Comparison of ENCODE assay signal across 10 cellular contexts in genomic region chr20:16158090-16158975, GRCh38.
DNase-seq lines count a peak whose midpoint lies in the region; ATAC-seq and TF ChIP-seq lines count a peak whose summit lies in the region.
"Had no signal": no experiment of that assay in that cellular context is flagged by ENCODE, and none has a peak within 500 bp of the region (broad histone marks: within the 10 kb centered on the region; RNA-seq: fewer than 3 reads in every experiment).

No MANE protein-coding gene starts in this region.

- H4K91ac ChIP-seq in neuronal stem cell (ENCODE audit: low read depth, low read length, poor library complexity), result no peak overlapping the region

- TF ChIP-seq CTCF in WERI-Rb-1 (IDR thresholded peaks at IDR 0.05; ENCODE audit: low read depth, low read length), result no peak

- H3K14ac ChIP-seq in neuronal stem cell (ENCODE audit: low read length), result no peak overlapping the region

- H3K18ac ChIP-seq in neuronal stem cell (ENCODE audit: low read length), result peak overlapping the region; percentile 12

- H3K4me3 ChIP-seq in neuronal stem cell (ENCODE audit: low read length in 2 of 2) (no peak overlapping the region), WERI-Rb-1 (ENCODE audit: low read depth, low read length) (no peak overlapping the region)
- H3K4me3 ChIP-seq: heart right ventricle had no signal

- no peak overlapping the region for H3K9ac ChIP-seq in neuronal stem cell (ENCODE audit: low read depth, low read length, poor library complexity)
- H3K9ac ChIP-seq: KMS-11 had no signal

- H2BK120ac ChIP-seq in neuronal stem cell (ENCODE audit: low read depth, low read length), result no peak overlapping the region

- peaks cover 0 to 4% of the 10 kb centered on the region in 2 donors for H3K4me1 ChIP-seq in neuronal stem cell (ENCODE audit: control insufficient read depth in 2 of 2, insufficient read depth in 1 of 2, low read depth in 1 of 2, low read length in 2 of 2)
- H3K4me1 ChIP-seq: heart right ventricle had no signal

- no peak overlapping the region for H2BK12ac ChIP-seq in neuronal stem cell (ENCODE audit: low read length)

- peak overlapping the region; percentile 21 for H2AFZ ChIP-seq in neuronal stem cell (ENCODE audit: low read length)

- H3K9me3 ChIP-seq in neuronal stem cell (replicated peaks in 1 of 2; ENCODE audit: control insufficient read depth in 2 of 2, insufficient read depth in 1 of 2, low read depth in 1 of 2, low read length in 2 of 2) (peaks cover 0 to 4% of the 10 kb centered on the region in 2 donors), WERI-Rb-1 (ENCODE audit: severe bottlenecking) (peaks cover 2% of the 10 kb centered on the region)

- H2BK5ac ChIP-seq in neuronal stem cell (ENCODE audit: low read length), result no peak overlapping the region

- H3K27ac ChIP-seq in neuronal stem cell (replicated peaks; ENCODE audit: low read length) (no peak overlapping the region), WERI-Rb-1 (no peak overlapping the region)
- H3K27ac ChIP-seq: heart right ventricle, KMS-11 had no signal

- H2BK15ac ChIP-seq in neuronal stem cell (ENCODE audit: low read length), result no peak overlapping the region

- no peaks in the 10 kb centered on the region for H3K36me3 ChIP-seq in neuronal stem cell (replicated peaks in 1 of 2; ENCODE audit: control insufficient read depth in 2 of 2, insufficient read depth in 2 of 2, low read length in 2 of 2)
- no peaks in the 10 kb centered on the region for H3K36me3 ChIP-seq in WERI-Rb-1
- H3K36me3 ChIP-seq: heart right ventricle had no signal

- H4K8ac ChIP-seq in neuronal stem cell (ENCODE audit: low read depth, low read length), result no peak overlapping the region

- no peak overlapping the region for H2AK5ac ChIP-seq in neuronal stem cell (ENCODE audit: low read depth, low read length)

- H3K27me3 ChIP-seq in neuronal stem cell (ENCODE audit: control insufficient read depth in 3 of 3, insufficient read depth in 3 of 3, low read depth in 1 of 3, low read length in 3 of 3) (peaks cover 0 to 6% (median 0%) of the 10 kb centered on the region in 3 experiments), WERI-Rb-1 (ENCODE audit: insufficient read depth, low read depth, severe bottlenecking) (no peaks in the 10 kb centered on the region)
- H3K27me3 ChIP-seq: heart right ventricle had no signal

- H3K4me2 ChIP-seq in neuronal stem cell (ENCODE audit: insufficient read depth, low read length, poor library complexity, severe bottlenecking), result no peak overlapping the region
- H3K4me2 ChIP-seq: KMS-11 had no signal

- no peak overlapping the region for H3K4ac ChIP-seq in neuronal stem cell (ENCODE audit: low read length)

- ATAC-seq in GM18907 (IDR thresholded peaks at IDR 0.05; ENCODE audit: unreplicated experiment), result peak; percentile 89
- ATAC-seq in HG02571 (IDR thresholded peaks at IDR 0.05; ENCODE audit: unreplicated experiment), result peak; percentile 77
- peak; percentile 75 for ATAC-seq in HG03521 (IDR thresholded peaks at IDR 0.05; ENCODE audit: unreplicated experiment)
- ATAC-seq: heart right ventricle had no signal

- no peak overlapping the region for H3K23ac ChIP-seq in neuronal stem cell (ENCODE audit: low read depth, low read length, poor library complexity)

- peaks cover 2% of the 10 kb centered on the region for H3K79me1 ChIP-seq in neuronal stem cell (ENCODE audit: low read depth, low read length)

- WGBS in neuronal stem cell (ENCODE audit: extremely low coverage in 2 of 2, insufficient read length in 2 of 2, insufficient replicate concordance in 1 of 2), 2 donors, result no CpG with 5 or more reads among the region's 11 CpGs

- no peak for DNase-seq in neuronal stem cell (ENCODE audit: low spot score)
- no peak for DNase-seq in WERI-Rb-1
- DNase-seq in NCI-H774 (lab: John Stamatoyannopoulos, UW), result no peak
- no peak for DNase-seq in central memory CD4-positive, alpha-beta T cell
- DNase-seq: activated CD8-positive, alpha-beta memory T cell treated with anti-CD3 and anti-CD28 coated beads for 24 hours; heart right ventricle had no signal
